In genomic region chr11:82634091-82634490, GRCh38 we compare ENCODE assay signal across 14 cellular contexts.
DNase-seq lines count a peak whose midpoint lies in the region; ATAC-seq, FAIRE-seq and TF ChIP-seq lines count a peak whose summit lies in the region.
"Had no signal": no experiment of that assay in that cellular context is flagged by ENCODE, and none has a peak within 500 bp of the region (broad histone marks: within the 10 kb centered on the region; RNA-seq: fewer than 3 reads in every experiment).

No MANE protein-coding gene starts in this region.

- H4K91ac ChIP-seq in trophoblast cell (ENCODE audit: low read depth, low read length): no peak overlapping the region

- H3K9ac ChIP-seq in trophoblast cell (ENCODE audit: low read length): no peak overlapping the region
- H3K9ac ChIP-seq: GM23248 had no signal

- TF ChIP-seq CTCF in MCF 10A (IDR thresholded peaks at IDR 0.05; ENCODE audit: unreplicated experiment) (no peak), breast epithelium (IDR thresholded peaks at IDR 0.05) (no peak), bronchial epithelial cell (IDR thresholded peaks at IDR 0.05; ENCODE audit: insufficient read depth, low read length, severe bottlenecking) (no peak)

- POLR2A ChIA-PET in MCF 10A (lab: Yijun Ruan, JAX): no interaction called here

- no peak overlapping the region for H3K23ac ChIP-seq in trophoblast cell (ENCODE audit: low read length)

- no peak overlapping the region for H3K4me3 Mint-ChIP-seq in MCF 10A (ENCODE audit: unreplicated experiment)
- H3K4me3 Mint-ChIP-seq: CD8-positive, alpha-beta memory T cell had no signal

- CTCF ChIA-PET in MCF 10A (lab: Yijun Ruan, JAX): interaction anchor here (0.5 kb wide), 1 partner anchor 134 kb away, joined by 3 read pairs; no protein-coding TSS in a partner anchor

- no peak overlapping the region for H3K4me2 ChIP-seq in trophoblast cell (ENCODE audit: low read length)

- no peaks in the 10 kb centered on the region for H3K9me3 Mint-ChIP-seq in MCF 10A (ENCODE audit: unreplicated experiment)

- no peak overlapping the region for H4K12ac ChIP-seq in trophoblast cell (ENCODE audit: low read depth, low read length)

- no peak for TF ChIP-seq POLR2A in breast epithelium (IDR thresholded peaks at IDR 0.05)

- H3K18ac ChIP-seq in trophoblast cell (ENCODE audit: low read length): no peak overlapping the region

- no peak overlapping the region for H2BK120ac ChIP-seq in trophoblast cell (ENCODE audit: insufficient read depth, low read length, poor library complexity)

- H3K36me3 ChIP-seq in breast epithelium (no peaks in the 10 kb centered on the region), bronchial epithelial cell (ENCODE audit: control insufficient read depth, insufficient read depth, low read length) (no peaks in the 10 kb centered on the region), trophoblast cell (ENCODE audit: control insufficient read depth in 1 of 2, insufficient read depth in 2 of 2, low read length in 2 of 2) (no peaks in the 10 kb centered on the region)

- H3K79me1 ChIP-seq in trophoblast cell (ENCODE audit: low read length): peaks cover 3% of the 10 kb centered on the region

- H2AK5ac ChIP-seq in trophoblast cell (ENCODE audit: low read length): no peak overlapping the region

- peaks cover 16% of the 10 kb centered on the region for H3K4me1 Mint-ChIP-seq in MCF 10A (ENCODE audit: insufficient read depth, unreplicated experiment)
- H3K4me1 Mint-ChIP-seq: CD8-positive, alpha-beta memory T cell had no signal

- intact Hi-C loops in MCF 10A (cut with micrococcal nuclease): no loop called here
- intact Hi-C loops in breast epithelium (cut with DNase I; ENCODE audit: low total_unique reads): no loop called here

- H3K4me1 ChIP-seq in breast epithelium (no peaks in the 10 kb centered on the region), trophoblast cell (ENCODE audit: control insufficient read depth in 1 of 2, insufficient read depth in 2 of 2, low read length in 2 of 2) (peaks cover 0 to 2% of the 10 kb centered on the region in 2 experiments)
- H3K4me1 ChIP-seq: Caco-2 had no signal

- H3K79me2 ChIP-seq in trophoblast cell (ENCODE audit: control insufficient read depth, insufficient read depth, low read length, poor library complexity): no peaks in the 10 kb centered on the region

- H3K4me3 ChIP-seq in breast epithelium: no peak overlapping the region
- H3K4me3 ChIP-seq in bronchial epithelial cell (ENCODE audit: low read depth, low read length): no peak overlapping the region
- no peak overlapping the region for H3K4me3 ChIP-seq in trophoblast cell (ENCODE audit: low read depth, low read length)
- H3K4me3 ChIP-seq: GM23248 had no signal

- H3K9me3 ChIP-seq in breast epithelium: no peaks in the 10 kb centered on the region
- H3K9me3 ChIP-seq in trophoblast cell (ENCODE audit: insufficient read depth, low read depth, low read length): no peaks in the 10 kb centered on the region

- FAIRE-seq in bronchial epithelial cell (lab: Jason Lieb, UNC): no peak

- no peak overlapping the region for H3K27ac Mint-ChIP-seq in MCF 10A (ENCODE audit: low read depth, unreplicated experiment)
- H3K27ac Mint-ChIP-seq: CD8-positive, alpha-beta memory T cell had no signal

- no peak overlapping the region for H2BK12ac ChIP-seq in trophoblast cell (ENCODE audit: low read length)

- no peaks in the 10 kb centered on the region for H3K36me3 Mint-ChIP-seq in MCF 10A (ENCODE audit: insufficient read depth, unreplicated experiment)
- H3K36me3 Mint-ChIP-seq: CD8-positive, alpha-beta memory T cell had no signal

- no peak overlapping the region for H3K4ac ChIP-seq in trophoblast cell (ENCODE audit: low read depth, low read length)

- H4K8ac ChIP-seq in trophoblast cell (ENCODE audit: low read depth, low read length): no peak overlapping the region

- DNase-seq in MCF 10A (ENCODE audit: unreplicated experiment): peak; percentile 25
- DNase-seq in breast epithelium (ENCODE audit: low spot score in 2 of 2): no peak
- peak; percentile 45 for DNase-seq in bronchial epithelial cell (ENCODE audit: low read depth)
- DNase-seq in trophoblast cell: peak; percentile 84 to 98
- DNase-seq in C1 segment of cervical spinal cord (lab: John Stamatoyannopoulos, UW): no peak
- no peak for DNase-seq in DMS79 treated with DMSO at 0.1 percent for 48 hours (lab: John Stamatoyannopoulos, UW)
- DNase-seq: Caco-2; CD8-positive, alpha-beta memory T cell; GF-D8; GM23248; H7 had no signal

- no peak overlapping the region for H3K27ac ChIP-seq in breast epithelium
- H3K27ac ChIP-seq in trophoblast cell (ENCODE audit: low read depth, low read length): no peak overlapping the region
- H3K27ac ChIP-seq: 22Rv1, GM23248, HL-60 had no signal

- no peaks in the 10 kb centered on the region for H3K27me3 ChIP-seq in breast epithelium
- H3K27me3 ChIP-seq in bronchial epithelial cell (ENCODE audit: control insufficient read depth, insufficient read depth, low read length): no peaks in the 10 kb centered on the region
- H3K27me3 ChIP-seq in trophoblast cell (ENCODE audit: insufficient read depth, low read length): no peaks in the 10 kb centered on the region

- no TSS peak for BruUV-seq in MCF 10A (replicated peaks; lab: Mats Ljungman, UMichigan)

- no peak overlapping the region for H2AFZ ChIP-seq in trophoblast cell (ENCODE audit: insufficient read depth, low read length, poor library complexity)
- H2AFZ ChIP-seq: GM23248 had no signal

- H2BK5ac ChIP-seq in trophoblast cell (ENCODE audit: low read depth, low read length, poor library complexity): no peak overlapping the region

- H3K27me3 Mint-ChIP-seq in MCF 10A (ENCODE audit: insufficient read depth, unreplicated experiment): peaks cover 31% of the 10 kb centered on the region

- no CpG with 5 or more reads among the region's 2 CpGs for WGBS in trophoblast cell (ENCODE audit: extremely low coverage, insufficient coverage, insufficient read length)

- no peak for ATAC-seq in GM19467 (IDR thresholded peaks at IDR 0.05; ENCODE audit: unreplicated experiment)

- no peak overlapping the region for H3K14ac ChIP-seq in trophoblast cell (ENCODE audit: low read length)

Comparison
In these comparisons a context has a peak if more than half of its experiments do, and no peak if none do; other contexts are left out.
1. DNase-seq: peak in MCF 10A (single experiment), bronchial epithelial cell (single experiment) and trophoblast cell (2 of 2); none in breast epithelium (0 of 2), C1 segment of cervical spinal cord (0 of 14) and DMS79 treated with DMSO at 0.1 percent for 48 hours (single experiment).